Comparison of ENCODE assay signal across 27 cellular contexts in the genomic region with DNA sequence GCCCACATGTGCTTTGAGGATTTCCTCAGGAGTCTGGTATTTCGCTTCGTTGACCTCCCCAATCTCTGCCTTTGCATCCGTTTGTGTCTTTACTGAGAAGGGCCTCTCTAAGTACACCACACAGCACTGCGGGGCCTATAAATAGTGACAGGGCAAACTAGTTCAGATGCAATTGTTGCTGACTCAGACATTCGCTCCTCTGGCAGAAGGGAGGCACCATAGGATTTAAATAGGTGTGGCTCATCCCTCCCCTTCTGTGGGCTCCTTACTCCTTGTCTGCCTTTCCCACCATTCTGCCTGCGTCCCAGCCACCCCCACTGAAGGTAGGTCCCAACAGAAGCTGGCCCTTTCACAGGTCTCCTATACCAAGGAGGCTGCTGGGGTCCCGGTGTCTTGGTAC.
DNase-seq lines count a peak whose midpoint lies in the region; ATAC-seq, FAIRE-seq and TF ChIP-seq lines count a peak whose summit lies in the region.
"Had no signal": no experiment of that assay in that cellular context is flagged by ENCODE, and none has a peak within 500 bp of the region (broad histone marks: within the 10 kb centered on the region; RNA-seq: fewer than 3 reads in every experiment).

No MANE protein-coding gene starts in this region.

- H3K4me3 Mint-ChIP-seq in activated CD8-positive, alpha-beta T cell treated with anti-CD3 and anti-CD28 coated beads for 36 hours = no peak overlapping the region
- no peak overlapping the region for H3K4me3 Mint-ChIP-seq in Caco-2 (ENCODE audit: unreplicated experiment)
- H3K4me3 Mint-ChIP-seq: activated naive CD4-positive, alpha-beta T cell treated with anti-CD3 and anti-CD28 coated beads, Interleukin-2, amount 50 U/mL, for 24 hours; memory B cell had no signal

- FAIRE-seq in GM12878 (lab: Jason Lieb, UNC) = no peak
- FAIRE-seq: endothelial cell of umbilical vein, GM12891 had no signal

- H3K14ac ChIP-seq in IMR-90 (replicated peaks; ENCODE audit: low read depth, low read length) = no peak overlapping the region

- RAD21 ChIA-PET in GM12878 (lab: Charles Lee; ENCODE audit: unreplicated experiment) = interaction anchor here (1.5 to 3.8 kb wide), 4 partner anchors 10 to 340 kb away, joined by 4 to 27 read pairs (median 10); no protein-coding TSS in a partner anchor

- H2BK15ac ChIP-seq in IMR-90 (ENCODE audit: low read depth, low read length) = no peak overlapping the region

- no peak overlapping the region for H4K5ac ChIP-seq in IMR-90 (ENCODE audit: low read depth, low read length)

- dilution Hi-C loops in IMR-90 (cut with HindIII; ENCODE audit: low sequenced_read_pairs, unreplicated experiment) = no loop called here
- dilution Hi-C loops in mammary epithelial cell (cut with HindIII; ENCODE audit: low sequenced_read_pairs) = no loop called here

- no peak overlapping the region for H3K23ac ChIP-seq in IMR-90 (ENCODE audit: low read depth, low read length)

- CTCF ChIA-PET in IMR-90 (lab: Yijun Ruan, JAX) = no interaction called here
- CTCF ChIA-PET in GM12878 (lab: Yijun Ruan, JAX) = no interaction called here
- CTCF ChIA-PET in mammary epithelial cell (lab: Charles Lee; ENCODE audit: low non-redundant PET) = no interaction called here
- CTCF ChIA-PET in activated CD8-positive, alpha-beta T cell treated with anti-CD3 and anti-CD28 coated beads for 36 hours (lab: Charles Lee) = no interaction called here
- CTCF ChIA-PET in Caco-2 (lab: Charles Lee) = no interaction called here

- H3K27ac Mint-ChIP-seq in activated CD8-positive, alpha-beta T cell treated with anti-CD3 and anti-CD28 coated beads for 36 hours = no peak overlapping the region
- H3K27ac Mint-ChIP-seq in Caco-2 (ENCODE audit: unreplicated experiment) = no peak overlapping the region
- H3K27ac Mint-ChIP-seq: activated naive CD4-positive, alpha-beta T cell treated with anti-CD3 and anti-CD28 coated beads, Interleukin-2, amount 50 U/mL, for 24 hours; memory B cell had no signal

- H3K27ac ChIP-seq in IMR-90 (ENCODE audit: insufficient read depth, low read length) (no peak overlapping the region), GM12878 (ENCODE audit: control insufficient read depth, insufficient read depth) (no peak overlapping the region), prostate gland (no peak overlapping the region), mammary epithelial cell (ENCODE audit: insufficient read depth, low read depth, low read length) (no peak overlapping the region)
- H3K27ac ChIP-seq: BLaER1, brain microvascular endothelial cell, gastroesophageal sphincter, psoas muscle, transverse colon had no signal

- H3K4me1 Mint-ChIP-seq in activated CD8-positive, alpha-beta T cell treated with anti-CD3 and anti-CD28 coated beads for 36 hours (ENCODE audit: low read depth) = no peaks in the 10 kb centered on the region
- no peaks in the 10 kb centered on the region for H3K4me1 Mint-ChIP-seq in Caco-2 (ENCODE audit: low read depth, unreplicated experiment)
- H3K4me1 Mint-ChIP-seq: activated naive CD4-positive, alpha-beta T cell treated with anti-CD3 and anti-CD28 coated beads, Interleukin-2, amount 50 U/mL, for 24 hours; memory B cell had no signal

- TF ChIP-seq CTCF in IMR-90 (conservative IDR thresholded peaks at IDR 0.05; ENCODE audit: low read depth, low read length) (no peak), GM12878 (IDR thresholded peaks at IDR 0.05 in 2 of 3, conservative IDR thresholded peaks at IDR 0.05 in 1 of 3; ENCODE audit: control insufficient read depth in 2 of 3, extremely low read depth in 1 of 3, insufficient read depth in 1 of 3, low read depth in 3 of 3, low read length in 3 of 3) (no peak), prostate gland (IDR thresholded peaks at IDR 0.05) (no peak), mammary epithelial cell (conservative IDR thresholded peaks at IDR 0.05 in 1 of 2, IDR thresholded peaks at IDR 0.05 in 1 of 2; ENCODE audit: extremely low read depth in 1 of 2, insufficient read depth in 1 of 2, low read depth in 1 of 2, low read length in 2 of 2) (no peak), Caco-2 (IDR thresholded peaks at IDR 0.05; ENCODE audit: insufficient read depth in 1 of 2, low read depth in 1 of 2, low read length in 1 of 2, severe bottlenecking in 1 of 2, unreplicated experiment in 1 of 2) (no peak)
- TF ChIP-seq CTCF in activated CD8-positive, alpha-beta T cell treated with anti-CD3 and anti-CD28 coated beads for 36 hours (IDR thresholded peaks at IDR 0.05) = no peak

- H3K9me1 ChIP-seq in IMR-90 (ENCODE audit: insufficient read depth, low read length) = no peaks in the 10 kb centered on the region

- no peak overlapping the region for H4K91ac ChIP-seq in IMR-90 (ENCODE audit: insufficient read depth, low read depth, low read length)

- BruUV-seq in IMR-90 (replicated peaks; lab: Mats Ljungman, UMichigan) = no TSS peak
- no TSS peak for BruUV-seq in GM12878 (replicated peaks; lab: Mats Ljungman, UMichigan)
- BruUV-seq in mammary epithelial cell (replicated peaks; lab: Mats Ljungman, UMichigan) = no TSS peak
- no TSS peak for BruUV-seq in Caco-2 (replicated peaks; lab: Mats Ljungman, UMichigan)

- H3K79me1 ChIP-seq in IMR-90 (ENCODE audit: low read depth in 1 of 2, low read length in 2 of 2) = no peaks in the 10 kb centered on the region

- no peak overlapping the region for H3K9ac ChIP-seq in IMR-90 (ENCODE audit: low read depth, low read length)
- no peak overlapping the region for H3K9ac ChIP-seq in GM12878 (ENCODE audit: control insufficient read depth, insufficient read depth, low read length)
- no peak overlapping the region for H3K9ac ChIP-seq in mammary epithelial cell (ENCODE audit: insufficient read depth, low read length)
- H3K9ac ChIP-seq: BLaER1 had no signal

- H3K18ac ChIP-seq in IMR-90 (ENCODE audit: low read depth, low read length) = no peak overlapping the region

- no peak overlapping the region for H2AFZ ChIP-seq in IMR-90 (replicated peaks; ENCODE audit: low read length, poor library complexity)
- no peak overlapping the region for H2AFZ ChIP-seq in GM12878 (ENCODE audit: control insufficient read depth, low read depth, low read length)
- H2AFZ ChIP-seq in mammary epithelial cell (ENCODE audit: low read depth, low read length) = no peak overlapping the region

- ATAC-seq in IMR-90 (ENCODE audit: low read depth) (no peak), GM12878 (no peak), HG03469 (IDR thresholded peaks at IDR 0.05; ENCODE audit: unreplicated experiment) (no peak)
- ATAC-seq in activated CD8-positive, alpha-beta T cell treated with anti-CD3 and anti-CD28 coated beads for 36 hours = no peak
- ATAC-seq: gastroesophageal sphincter, left lobe of liver, psoas muscle had no signal

- 17% methylated on average over 1 of the region's 7 CpGs; no CpG with 5 or more reads in 1 of the 2 experiments for WGBS in IMR-90 (ENCODE audit: extremely low coverage in 2 of 2, insufficient read length in 1 of 2), 2 experiments
- 6% methylated on average over 7 of the region's 7 CpGs for WGBS in GM12878 (ENCODE audit: insufficient coverage, insufficient replicate concordance, low lambda C conversion rate, missing lambda C conversion rate)
- 36% methylated on average over 7 of the region's 7 CpGs for WGBS in prostate gland
- 94% methylated on average over 4 of the region's 7 CpGs for WGBS in mammary epithelial cell (ENCODE audit: low coverage, missing lambda C conversion rate)

- no peaks in the 10 kb centered on the region for H4K20me1 ChIP-seq in IMR-90 (ENCODE audit: insufficient read depth, low read length)
- H4K20me1 ChIP-seq in GM12878 (ENCODE audit: control insufficient read depth, insufficient read depth) = no peaks in the 10 kb centered on the region
- no peaks in the 10 kb centered on the region for H4K20me1 ChIP-seq in mammary epithelial cell (ENCODE audit: insufficient read depth, low read length)
- H4K20me1 ChIP-seq: BLaER1 had no signal

- H3K27me3 ChIP-seq in IMR-90 (ENCODE audit: control insufficient read depth, insufficient read depth, low read length) (no peaks in the 10 kb centered on the region), GM12878 (replicated peaks in 1 of 2; ENCODE audit: control insufficient read depth in 2 of 2, insufficient read depth in 2 of 2, low read length in 1 of 2) (no peaks in the 10 kb centered on the region), prostate gland (replicated peaks; ENCODE audit: insufficient read depth) (no peaks in the 10 kb centered on the region), mammary epithelial cell (ENCODE audit: insufficient read depth, low read length) (no peaks in the 10 kb centered on the region), Caco-2 (replicated peaks; ENCODE audit: control insufficient read depth, insufficient read depth, low read length) (no peaks in the 10 kb centered on the region)
- H3K27me3 ChIP-seq: BLaER1, brain microvascular endothelial cell, gastroesophageal sphincter, transverse colon had no signal

- peaks cover 31% of the 10 kb centered on the region for H3K9me3 ChIP-seq in IMR-90 (ENCODE audit: control insufficient read depth, insufficient read depth, low read length)
- no peaks in the 10 kb centered on the region for H3K9me3 ChIP-seq in GM12878 (replicated peaks; ENCODE audit: control insufficient read depth, insufficient read depth, low read length)
- H3K9me3 ChIP-seq in prostate gland = no peaks in the 10 kb centered on the region
- H3K9me3 ChIP-seq in mammary epithelial cell (replicated peaks; ENCODE audit: insufficient read depth, low read length) = no peaks in the 10 kb centered on the region
- H3K9me3 ChIP-seq in Caco-2 = no peaks in the 10 kb centered on the region

- no peak overlapping the region for H2BK120ac ChIP-seq in IMR-90 (ENCODE audit: low read depth, low read length)

- intact Hi-C loops in IMR-90 (cut with micrococcal nuclease) (no loop called here), GM12878 (cut with micrococcal nuclease; ENCODE audit: unreplicated experiment) (no loop called here), prostate gland (cut with DNase I) (no loop called here), mammary epithelial cell (cut with micrococcal nuclease) (no loop called here), Caco-2 (cut with micrococcal nuclease; ENCODE audit: unreplicated experiment) (no loop called here)
- intact Hi-C loops in activated CD8-positive, alpha-beta T cell treated with anti-CD3 and anti-CD28 coated beads for 36 hours (cut with micrococcal nuclease) = no loop called here

- H3K27me3 Mint-ChIP-seq in activated CD8-positive, alpha-beta T cell treated with anti-CD3 and anti-CD28 coated beads for 36 hours = no peaks in the 10 kb centered on the region
- H3K27me3 Mint-ChIP-seq in Caco-2 (ENCODE audit: insufficient read depth, unreplicated experiment) = peaks cover 4% of the 10 kb centered on the region

- H3K4me2 ChIP-seq in IMR-90 (ENCODE audit: low read depth, low read length) (no peak overlapping the region), GM12878 (ENCODE audit: control insufficient read depth, insufficient read depth) (no peak overlapping the region), mammary epithelial cell (ENCODE audit: insufficient read depth, low read depth, low read length) (no peak overlapping the region)
- H3K4me2 ChIP-seq: BLaER1 had no signal

- H2AK5ac ChIP-seq in IMR-90 (ENCODE audit: low read depth, low read length) = no peak overlapping the region

- TF ChIP-seq RAD21 in IMR-90 (IDR thresholded peaks at IDR 0.05; ENCODE audit: low read length) (no peak), GM12878 (IDR thresholded peaks at IDR 0.05; ENCODE audit: insufficient read depth, low read depth, low read length) (no peak)

- POLR2A ChIA-PET in IMR-90 (lab: Charles Lee; ENCODE audit: unreplicated experiment) = no interaction called here
- POLR2A ChIA-PET in GM12878 (lab: Charles Lee) = no interaction called here
- POLR2A ChIA-PET in activated CD8-positive, alpha-beta T cell treated with anti-CD3 and anti-CD28 coated beads for 36 hours (lab: Charles Lee) = no interaction called here
- POLR2A ChIA-PET in Caco-2 (lab: Charles Lee) = no interaction called here

- in situ Hi-C loops in IMR-90 (cut with MboI; ENCODE audit: low sequenced_read_pairs) = no loop called here
- in situ Hi-C loops in GM12878 (cut with MboI) = no loop called here
- in situ Hi-C loops in mammary epithelial cell (cut with MboI; ENCODE audit: low sequenced_read_pairs in 2 of 2) = no loop called here

- H3K36me3 ChIP-seq in IMR-90 (ENCODE audit: control insufficient read depth, insufficient read depth, low read length) = no peaks in the 10 kb centered on the region
- no peaks in the 10 kb centered on the region for H3K36me3 ChIP-seq in GM12878 (ENCODE audit: control insufficient read depth in 2 of 2, insufficient read depth in 2 of 2, low read length in 1 of 2)
- H3K36me3 ChIP-seq in prostate gland = no peaks in the 10 kb centered on the region
- H3K36me3 ChIP-seq in mammary epithelial cell (ENCODE audit: insufficient read depth, low read length) = no peaks in the 10 kb centered on the region
- H3K36me3 ChIP-seq in Caco-2 (ENCODE audit: control insufficient read depth, insufficient read depth, low read length) = no peaks in the 10 kb centered on the region
- H3K36me3 ChIP-seq: BLaER1, brain microvascular endothelial cell, gastroesophageal sphincter, transverse colon had no signal

- H3K9me3 Mint-ChIP-seq in activated CD8-positive, alpha-beta T cell treated with anti-CD3 and anti-CD28 coated beads for 36 hours = peaks cover 7% of the 10 kb centered on the region
- H3K9me3 Mint-ChIP-seq in Caco-2 (ENCODE audit: unreplicated experiment) = peaks cover 28% of the 10 kb centered on the region
- H3K9me3 Mint-ChIP-seq: activated naive CD4-positive, alpha-beta T cell treated with anti-CD3 and anti-CD28 coated beads, Interleukin-2, amount 50 U/mL, for 24 hours had no signal

- DNase-seq in IMR-90 = no peak
- no peak for DNase-seq in GM12878 (ENCODE audit: low read depth, low spot score)
- peak; percentile 62 for DNase-seq in iPS-NIHi7 (ENCODE audit: extremely low spot score)
- DNase-seq in prostate gland (ENCODE audit: low spot score) = peak; percentile 11
- DNase-seq in mammary epithelial cell = no peak
- no peak for DNase-seq in activated CD8-positive, alpha-beta T cell treated with anti-CD3 and anti-CD28 coated beads for 36 hours
- no peak for DNase-seq in Caco-2
- DNase-seq: amniotic stem cell; brain microvascular endothelial cell; DMS153; hypothalamus; NCI-H1092; NCI-H1694 treated with DMSO at 0.1 percent for 48 hours; NCI-H2171; NCI-H510A; psoas muscle; SHP77 treated with DMSO at 0.1 percent for 48 hours; stimulated activated CD4-positive, alpha-beta T cell treated with anti-CD3 and anti-CD28 coated beads, Interleukin-4, amount 100 ng/mL, for 4 hours; transverse colon had no signal

- SMC1A ChIA-PET in GM12878 (lab: Charles Lee; ENCODE audit: uncharacterized antibody, unreplicated experiment) = interaction anchor here (1.3 to 3.5 kb wide), 5 partner anchors 9 to 36 kb away, joined by 3 to 33 read pairs (median 16); no protein-coding TSS in a partner anchor

- no peak overlapping the region for H3K4ac ChIP-seq in IMR-90 (ENCODE audit: low read depth, low read length)

- no peak overlapping the region for H2AK9ac ChIP-seq in IMR-90 (replicated peaks; ENCODE audit: low read depth, low read length, poor library complexity)

- TF ChIP-seq EP300 in GM12878 (IDR thresholded peaks at IDR 0.05; ENCODE audit: borderline replicate concordance in 1 of 2, control insufficient read depth in 1 of 2, low read depth in 2 of 2, low read length in 2 of 2) = no peak

- H3K56ac ChIP-seq in IMR-90 (ENCODE audit: extremely low read depth, insufficient read depth, low read length) = no peak overlapping the region

- H3K4me3 ChIP-seq in IMR-90 (ENCODE audit: insufficient read depth, low read depth, low read length) (no peak overlapping the region), GM12878 (no peak overlapping the region), prostate gland (no peak overlapping the region), mammary epithelial cell (replicated peaks in 1 of 3; ENCODE audit: insufficient read depth in 1 of 3, low read depth in 2 of 3, low read length in 3 of 3) (no peak overlapping the region), Caco-2 (ENCODE audit: low read depth, low read length) (no peak overlapping the region)
- H3K4me3 ChIP-seq: BLaER1, gastroesophageal sphincter, psoas muscle, transverse colon had no signal

- TF ChIP-seq POLR2A in IMR-90 (IDR thresholded peaks at IDR 0.05; ENCODE audit: low read depth, low read length) (no peak), GM12878 (IDR thresholded peaks at IDR 0.05; ENCODE audit: low read depth, low read length) (no peak), prostate gland (IDR thresholded peaks at IDR 0.05) (no peak)

- H2BK5ac ChIP-seq in IMR-90 (ENCODE audit: low read depth, low read length, poor library complexity, severe bottlenecking) = no peak overlapping the region

- H3K4me1 ChIP-seq in IMR-90 (ENCODE audit: control insufficient read depth, insufficient read depth, low read length) = no peaks in the 10 kb centered on the region
- no peaks in the 10 kb centered on the region for H3K4me1 ChIP-seq in GM12878 (ENCODE audit: control insufficient read depth, insufficient read depth, low read length)
- no peaks in the 10 kb centered on the region for H3K4me1 ChIP-seq in prostate gland (replicated peaks)
- peaks cover 9% of the 10 kb centered on the region for H3K4me1 ChIP-seq in mammary epithelial cell (ENCODE audit: insufficient read depth, low read length)
- H3K4me1 ChIP-seq in Caco-2 = no peaks in the 10 kb centered on the region
- H3K4me1 ChIP-seq: BLaER1, gastroesophageal sphincter, psoas muscle, transverse colon had no signal

- no peak overlapping the region for H4K8ac ChIP-seq in IMR-90 (ENCODE audit: low read depth in 2 of 2, low read length in 2 of 2)

- H3K79me2 ChIP-seq in GM12878 (ENCODE audit: control insufficient read depth, insufficient read depth, low read length) = no peaks in the 10 kb centered on the region
- peaks cover 32% of the 10 kb centered on the region for H3K79me2 ChIP-seq in mammary epithelial cell (ENCODE audit: insufficient read depth, low read length)

- H3K36me3 Mint-ChIP-seq in activated CD8-positive, alpha-beta T cell treated with anti-CD3 and anti-CD28 coated beads for 36 hours (ENCODE audit: low read depth) = no peaks in the 10 kb centered on the region
- H3K36me3 Mint-ChIP-seq in Caco-2 (ENCODE audit: insufficient read depth, unreplicated experiment) = no peaks in the 10 kb centered on the region
- H3K36me3 Mint-ChIP-seq: activated naive CD4-positive, alpha-beta T cell treated with anti-CD3 and anti-CD28 coated beads, Interleukin-2, amount 50 U/mL, for 24 hours; memory B cell had no signal

- no peak overlapping the region for H2BK20ac ChIP-seq in IMR-90 (ENCODE audit: low read depth, low read length)

Comparison
In these comparisons a context has a peak if more than half of its experiments do, and no peak if none do; other contexts are left out.
1. DNase-seq: peak in iPS-NIHi7 (single experiment) and prostate gland (single experiment); none in IMR-90 (single experiment), GM12878 (single experiment), mammary epithelial cell (single experiment), activated CD8-positive, alpha-beta T cell treated with anti-CD3 and anti-CD28 coated beads for 36 hours (single experiment) and Caco-2 (0 of 2).